8 cellular contexts compared by ENCODE assay signal in the genomic region with DNA sequence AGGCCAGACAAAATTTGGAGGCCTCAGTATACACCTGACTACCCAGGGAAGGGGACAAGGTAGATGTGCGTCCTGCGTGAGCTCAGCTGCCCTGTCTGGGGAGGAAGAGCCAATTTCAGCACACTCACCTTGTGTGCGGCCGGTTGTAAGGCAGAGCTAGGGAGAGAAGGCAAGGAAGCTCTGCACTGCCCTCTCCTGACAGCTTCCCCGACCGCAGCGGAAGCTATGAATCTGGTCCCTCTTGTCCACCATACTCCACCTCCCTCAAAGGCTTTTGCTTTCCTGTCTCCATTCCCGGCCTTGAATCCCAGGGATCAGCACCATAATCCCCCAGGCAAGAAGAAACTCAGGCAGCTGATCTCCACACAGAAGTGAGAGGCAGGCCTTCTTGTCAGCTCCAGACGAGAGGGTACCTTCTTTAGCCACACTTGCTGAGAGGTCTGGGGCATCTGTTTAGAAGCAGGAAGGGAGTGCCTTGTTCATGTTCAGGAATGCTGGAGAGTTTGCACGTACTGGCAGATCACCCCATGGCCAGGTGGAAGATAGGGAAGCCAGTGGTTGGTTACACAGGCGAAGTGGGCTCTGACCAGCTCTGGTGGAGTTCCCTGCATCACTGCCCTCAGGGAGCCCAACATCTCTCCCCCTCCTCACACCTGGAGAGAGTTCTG.
DNase-seq lines count a peak whose midpoint lies in the region; ATAC-seq lines count a peak whose summit lies in the region.

No MANE protein-coding gene starts in this region.

- peaks cover 49 to 52% of the 10 kb centered on the region in 2 donors for H3K27me3 Mint-ChIP-seq in stimulated activated naive B cell treated with anti-CD40 and anti-IgM and Interleukin-4, amounts not matched to agents 10 μg/mL and 1 μg/mL and 100 μg/mL, for 72 hours

- H3K4me1 Mint-ChIP-seq in stimulated activated naive B cell treated with anti-CD40 and anti-IgM and Interleukin-4, amounts not matched to agents 10 μg/mL and 1 μg/mL and 100 μg/mL, for 72 hours: peaks cover 6 to 12% of the 10 kb centered on the region in 2 donors

- no peaks in the 10 kb centered on the region for H3K36me3 Mint-ChIP-seq in stimulated activated naive B cell treated with anti-CD40 and anti-IgM and Interleukin-4, amounts not matched to agents 10 μg/mL and 1 μg/mL and 100 μg/mL, for 72 hours

- in situ Hi-C loops in T47D (cut with HindIII; ENCODE audit: low pct_unique_long_range_greater_than_20kb, low sequenced_read_pairs): no loop called here

- ATAC-seq in GM21786 (IDR thresholded peaks at IDR 0.05; ENCODE audit: unreplicated experiment): peak; percentile 82
- ATAC-seq in stimulated activated naive B cell treated with anti-CD40 and anti-IgM and Interleukin-4, amounts not matched to agents 10 μg/mL and 1 μg/mL and 100 μg/mL, for 72 hours (replicated peaks): peak; percentile 59 to 66

- DNase-seq in DMS 273 (lab: John Stamatoyannopoulos, UW; ENCODE audit: unreplicated experiment): peak; percentile 67
- no peak for DNase-seq in DMS 273 treated with DMSO at 0.1 percent for 48 hours (lab: John Stamatoyannopoulos, UW)
- peak; percentile 57 for DNase-seq in NCI-H2227 treated with DMSO at 0.1 percent for 48 hours (lab: John Stamatoyannopoulos, UW)
- DNase-seq in T47D (ENCODE audit: low read depth in 1 of 2, low spot score in 1 of 2): peak; percentile 84 to 87
- DNase-seq in inferior parietal cortex (ENCODE audit: extremely low spot score): peak; percentile 77
- no peak for DNase-seq in stimulated activated naive B cell treated with anti-CD40 and anti-IgM and Interleukin-4, amounts not matched to agents 10 μg/mL and 1 μg/mL and 100 μg/mL, for 72 hours
- no peak for DNase-seq in NCI-H2029 (lab: John Stamatoyannopoulos, UW)

- H3K27ac Mint-ChIP-seq in stimulated activated naive B cell treated with anti-CD40 and anti-IgM and Interleukin-4, amounts not matched to agents 10 μg/mL and 1 μg/mL and 100 μg/mL, for 72 hours: no peak overlapping the region

- H3K4me3 Mint-ChIP-seq in stimulated activated naive B cell treated with anti-CD40 and anti-IgM and Interleukin-4, amounts not matched to agents 10 μg/mL and 1 μg/mL and 100 μg/mL, for 72 hours: no peak overlapping the region

- no peaks in the 10 kb centered on the region for H3K9me3 Mint-ChIP-seq in stimulated activated naive B cell treated with anti-CD40 and anti-IgM and Interleukin-4, amounts not matched to agents 10 μg/mL and 1 μg/mL and 100 μg/mL, for 72 hours

Comparison
In these comparisons a context has a peak if more than half of its experiments do, and no peak if none do; other contexts are left out.
1. DNase-seq: peak in DMS 273 (single experiment), NCI-H2227 treated with DMSO at 0.1 percent for 48 hours (single experiment), T47D (2 of 2) and inferior parietal cortex (single experiment); none in DMS 273 treated with DMSO at 0.1 percent for 48 hours (single experiment), stimulated activated naive B cell treated with anti-CD40 and anti-IgM and Interleukin-4, amounts not matched to agents 10 μg/mL and 1 μg/mL and 100 μg/mL, for 72 hours (single experiment) and NCI-H2029 (single experiment).